In genomic region chr6:19039287-19039686, GRCh38 we compare ENCODE assay signal across 3 cellular contexts.
"Had no signal": no experiment of that assay in that cellular context is flagged by ENCODE, and none has a peak within 500 bp of the region (broad histone marks: within the 10 kb centered on the region; RNA-seq: fewer than 3 reads in every experiment).

No MANE protein-coding gene starts in this region.

- DNase-seq: GDM1, GF-D8 had no signal

- H3K4me3 ChIP-seq: GM12878 had no signal

- ATAC-seq: GM12878 had no signal
